ENCODE assay signal across 12 cellular contexts in genomic region chr3:55000546-55000945, GRCh38.
DNase-seq lines count a peak whose midpoint lies in the region; ATAC-seq, FAIRE-seq and TF ChIP-seq lines count a peak whose summit lies in the region.
"Had no signal": no experiment of that assay in that cellular context is flagged by ENCODE, and none has a peak within 500 bp of the region (broad histone marks: within the 10 kb centered on the region; RNA-seq: fewer than 3 reads in every experiment).

No MANE protein-coding gene starts in this region.

- peaks cover 14% of the 10 kb centered on the region for H3K4me1 ChIP-seq in cardiac muscle cell (ENCODE audit: low read depth)

- H3K27ac ChIP-seq in cardiac muscle cell, result no peak overlapping the region

- H3K4me1 Mint-ChIP-seq in glutamatergic neuron (ENCODE audit: low read depth, unreplicated experiment) (peaks cover 14% of the 10 kb centered on the region), nephron progenitor cell (peaks cover 48% of the 10 kb centered on the region)
- H3K4me1 Mint-ChIP-seq: CD4-positive, CD25-positive, alpha-beta regulatory T cell had no signal

- intact Hi-C loops in cardiac septum (cut with DNase I), result no loop called here

- H3K36me3 Mint-ChIP-seq in glutamatergic neuron (ENCODE audit: unreplicated experiment), result no peaks in the 10 kb centered on the region
- H3K36me3 Mint-ChIP-seq in nephron progenitor cell (ENCODE audit: low read depth), result no peaks in the 10 kb centered on the region
- H3K36me3 Mint-ChIP-seq: CD4-positive, CD25-positive, alpha-beta regulatory T cell had no signal

- H3K4me3 Mint-ChIP-seq in glutamatergic neuron (ENCODE audit: unreplicated experiment), result no peak overlapping the region
- no peak overlapping the region for H3K4me3 Mint-ChIP-seq in nephron progenitor cell
- H3K4me3 Mint-ChIP-seq: CD4-positive, CD25-positive, alpha-beta regulatory T cell; neural crest cell had no signal

- H3K36me3 ChIP-seq in cardiac muscle cell, result no peaks in the 10 kb centered on the region

- peak overlapping the region; percentile 67 for H3K27ac Mint-ChIP-seq in glutamatergic neuron (ENCODE audit: unreplicated experiment)
- H3K27ac Mint-ChIP-seq in nephron progenitor cell, result no peak overlapping the region
- H3K27ac Mint-ChIP-seq: CD4-positive, CD25-positive, alpha-beta regulatory T cell had no signal

- no peaks in the 10 kb centered on the region for H3K27me3 ChIP-seq in cardiac muscle cell

- H3K27me3 Mint-ChIP-seq in glutamatergic neuron (ENCODE audit: unreplicated experiment) (peaks cover 4% of the 10 kb centered on the region), nephron progenitor cell (ENCODE audit: low read depth, poor library complexity) (peaks cover 7% of the 10 kb centered on the region)

- no peak for TF ChIP-seq CTCF in cardiac muscle cell (IDR thresholded peaks at IDR 0.05; ENCODE audit: low read depth, low read length)
- no peak for TF ChIP-seq CTCF in glutamatergic neuron (IDR thresholded peaks at IDR 0.05; ENCODE audit: partially characterized antibody, unreplicated experiment)
- no peak for TF ChIP-seq CTCF in nephron progenitor cell (IDR thresholded peaks at IDR 0.05)

- peaks cover 3% of the 10 kb centered on the region for H3K9me3 Mint-ChIP-seq in glutamatergic neuron (ENCODE audit: unreplicated experiment)
- H3K9me3 Mint-ChIP-seq in nephron progenitor cell, result no peaks in the 10 kb centered on the region

- no peak for FAIRE-seq in urothelium cell line (lab: Jason Lieb, UNC)

- no peak for ATAC-seq in GM18909 (IDR thresholded peaks at IDR 0.05; ENCODE audit: poor library complexity, unreplicated experiment)

- H3K9me3 ChIP-seq in cardiac muscle cell (ENCODE audit: low read depth), result no peaks in the 10 kb centered on the region

- H3K4me3 ChIP-seq in cardiac muscle cell, result no peak overlapping the region

- DNase-seq in cardiac muscle cell (ENCODE audit: low read depth in 1 of 2, low spot score in 1 of 2) (peak; percentile 41 to 88), cardiac septum (ENCODE audit: low spot score) (no peak), SHP77 treated with DMSO at 0.1 percent for 48 hours (lab: John Stamatoyannopoulos, UW) (peak; percentile 33), glutamatergic neuron (peak; percentile 52), urothelium cell line (ENCODE audit: low spot score) (peak; percentile 79), pons (ENCODE audit: low spot score) (no peak), nephron progenitor cell (no peak)
- DNase-seq: activated CD4-positive, CD25-positive, alpha-beta regulatory T cell treated with anti-CD3 and anti-CD28 coated beads, Interleukin-2, amount 50 U/mL, for 72 hours; CD4-positive, CD25-positive, alpha-beta regulatory T cell; stimulated activated naive CD4-positive, alpha-beta T cell had no signal

Comparison
In these comparisons a context has a peak if more than half of its experiments do, and no peak if none do; other contexts are left out.
1. DNase-seq: peak in cardiac muscle cell (2 of 2), SHP77 treated with DMSO at 0.1 percent for 48 hours (single experiment), glutamatergic neuron (single experiment) and urothelium cell line (single experiment); none in cardiac septum (single experiment), pons (single experiment) and nephron progenitor cell (single experiment).